ENCODE assay signal across 9 cellular contexts in genomic region chr20:2301164-2301622, GRCh38. TPM values are rescaled to one million over a fixed set of nuclear protein-coding genes. Genes with fewer than 3 reads are reported as not detected.
DNase-seq lines count a peak whose midpoint lies in the region; ATAC-seq, FAIRE-seq and TF ChIP-seq lines count a peak whose summit lies in the region.
"Had no signal": no experiment of that assay in that cellular context is flagged by ENCODE, and none has a peak within 500 bp of the region (broad histone marks: within the 10 kb centered on the region; RNA-seq: fewer than 3 reads in every experiment).

No MANE protein-coding gene starts in this region.

- H3K4me3 ChIP-seq in astrocyte (ENCODE audit: insufficient read depth, low read depth, low read length) (no peak overlapping the region), neutrophil (ENCODE audit: low read depth in 1 of 2, low read length in 1 of 2) (peak overlapping the region; percentile 28 to 50), H7 (ENCODE audit: insufficient read depth, low read depth, low read length) (no peak overlapping the region)

- H3K4me1 ChIP-seq in astrocyte (ENCODE audit: insufficient read depth, low read length) = no peaks in the 10 kb centered on the region
- peaks cover 65 to 70% of the 10 kb centered on the region in 2 experiments for H3K4me1 ChIP-seq in neutrophil (ENCODE audit: control insufficient read depth in 1 of 2, insufficient read depth in 1 of 2, low read depth in 1 of 2, low read length in 1 of 2)

- intact Hi-C loops in activated CD8-positive, alpha-beta T cell treated with anti-CD3 and anti-CD28 coated beads for 36 hours (cut with micrococcal nuclease) = no loop called here

- no peak overlapping the region for H3K4me3 Mint-ChIP-seq in activated CD8-positive, alpha-beta T cell treated with anti-CD3 and anti-CD28 coated beads for 36 hours
- no peak overlapping the region for H3K4me3 Mint-ChIP-seq in activated CD8-positive, alpha-beta T cell treated with anti-CD3 and anti-CD28 coated beads, Interleukin-2, amount 10 ng/mL, durations not matched to agents 7 days and 5 days
- H3K4me3 Mint-ChIP-seq in astrocyte (ENCODE audit: unreplicated experiment) = no peak overlapping the region
- H3K4me3 Mint-ChIP-seq: T-cell had no signal

- H3K36me3 Mint-ChIP-seq in activated CD8-positive, alpha-beta T cell treated with anti-CD3 and anti-CD28 coated beads for 36 hours (ENCODE audit: low read depth) = no peaks in the 10 kb centered on the region
- H3K36me3 Mint-ChIP-seq in activated CD8-positive, alpha-beta T cell treated with anti-CD3 and anti-CD28 coated beads, Interleukin-2, amount 10 ng/mL, durations not matched to agents 7 days and 5 days (ENCODE audit: low read depth) = no peaks in the 10 kb centered on the region
- H3K36me3 Mint-ChIP-seq in astrocyte (ENCODE audit: low read depth, unreplicated experiment) = no peaks in the 10 kb centered on the region
- H3K36me3 Mint-ChIP-seq: T-cell had no signal

- no peak for ATAC-seq in activated CD8-positive, alpha-beta T cell treated with anti-CD3 and anti-CD28 coated beads for 36 hours
- no peak for ATAC-seq in activated CD8-positive, alpha-beta T cell treated with anti-CD3 and anti-CD28 coated beads, Interleukin-2, amount 10 ng/mL, durations not matched to agents 7 days and 5 days
- peak; percentile 70 for ATAC-seq in HG03575 (IDR thresholded peaks at IDR 0.05; ENCODE audit: extremely low read depth, insufficient number of reproducible peaks, low FRiP score, unreplicated experiment)
- ATAC-seq in GM18502 (IDR thresholded peaks at IDR 0.05; ENCODE audit: poor library complexity, unreplicated experiment) = no peak
- ATAC-seq: T-cell had no signal

- H3K9me3 ChIP-seq in astrocyte (ENCODE audit: insufficient read depth, low read depth, low read length) (no peaks in the 10 kb centered on the region), neutrophil (no peaks in the 10 kb centered on the region)

- no peak overlapping the region for H2AFZ ChIP-seq in astrocyte (ENCODE audit: low read depth, low read length)

- H3K27ac Mint-ChIP-seq in activated CD8-positive, alpha-beta T cell treated with anti-CD3 and anti-CD28 coated beads for 36 hours = no peak overlapping the region
- no peak overlapping the region for H3K27ac Mint-ChIP-seq in activated CD8-positive, alpha-beta T cell treated with anti-CD3 and anti-CD28 coated beads, Interleukin-2, amount 10 ng/mL, durations not matched to agents 7 days and 5 days
- H3K27ac Mint-ChIP-seq in astrocyte (ENCODE audit: unreplicated experiment) = no peak overlapping the region
- H3K27ac Mint-ChIP-seq: T-cell had no signal

- POLR2A ChIA-PET in activated CD8-positive, alpha-beta T cell treated with anti-CD3 and anti-CD28 coated beads for 36 hours (lab: Charles Lee) = no interaction called here
- POLR2A ChIA-PET in activated CD8-positive, alpha-beta T cell treated with anti-CD3 and anti-CD28 coated beads, Interleukin-2, amount 10 ng/mL, durations not matched to agents 7 days and 5 days (lab: Charles Lee) = no interaction called here

- CTCF ChIA-PET in activated CD8-positive, alpha-beta T cell treated with anti-CD3 and anti-CD28 coated beads for 36 hours (lab: Charles Lee) = interaction anchor here (1.4 to 1.6 kb wide), 2 partner anchors 93 to 151 kb away, joined by 4 read pairs; no protein-coding TSS in a partner anchor
- CTCF ChIA-PET in activated CD8-positive, alpha-beta T cell treated with anti-CD3 and anti-CD28 coated beads, Interleukin-2, amount 10 ng/mL, durations not matched to agents 7 days and 5 days (lab: Charles Lee) = no interaction called here

- no peak overlapping the region for H3K4me2 ChIP-seq in astrocyte (ENCODE audit: low read length)

- H3K27ac ChIP-seq in astrocyte (ENCODE audit: low read depth, low read length) (no peak overlapping the region), neutrophil (peak overlapping the region; percentile 99)

- no peaks in the 10 kb centered on the region for H3K9me3 Mint-ChIP-seq in activated CD8-positive, alpha-beta T cell treated with anti-CD3 and anti-CD28 coated beads for 36 hours
- no peaks in the 10 kb centered on the region for H3K9me3 Mint-ChIP-seq in activated CD8-positive, alpha-beta T cell treated with anti-CD3 and anti-CD28 coated beads, Interleukin-2, amount 10 ng/mL, durations not matched to agents 7 days and 5 days (ENCODE audit: insufficient read depth)
- H3K9me3 Mint-ChIP-seq in astrocyte (ENCODE audit: unreplicated experiment) = no peaks in the 10 kb centered on the region
- H3K9me3 Mint-ChIP-seq: T-cell had no signal

- peak; percentile 3 for DNase-seq in activated CD8-positive, alpha-beta T cell treated with anti-CD3 and anti-CD28 coated beads for 36 hours
- no peak for DNase-seq in activated CD8-positive, alpha-beta T cell treated with anti-CD3 and anti-CD28 coated beads, Interleukin-2, amount 10 ng/mL, durations not matched to agents 7 days and 5 days
- peak; percentile 11 for DNase-seq in astrocyte (ENCODE audit: low read depth)
- no peak for DNase-seq in H7
- DNase-seq in frontal cortex (ENCODE audit: low spot score in 2 of 2) = no peak

- H3K27me3 ChIP-seq in astrocyte (ENCODE audit: insufficient read depth, low read length) (peaks cover 4% of the 10 kb centered on the region), neutrophil (no peaks in the 10 kb centered on the region), H7 (ENCODE audit: control insufficient read depth, insufficient read depth, low read length) (no peaks in the 10 kb centered on the region)

- FAIRE-seq in astrocyte (lab: Jason Lieb, UNC) = no peak
- no peak for FAIRE-seq in frontal cortex (lab: Jason Lieb, UNC)

- H3K4me1 Mint-ChIP-seq in activated CD8-positive, alpha-beta T cell treated with anti-CD3 and anti-CD28 coated beads for 36 hours (ENCODE audit: low read depth) = peaks cover 7% of the 10 kb centered on the region
- peaks cover 6% of the 10 kb centered on the region for H3K4me1 Mint-ChIP-seq in activated CD8-positive, alpha-beta T cell treated with anti-CD3 and anti-CD28 coated beads, Interleukin-2, amount 10 ng/mL, durations not matched to agents 7 days and 5 days (ENCODE audit: low read depth)
- peaks cover 3% of the 10 kb centered on the region for H3K4me1 Mint-ChIP-seq in astrocyte (ENCODE audit: low read depth, unreplicated experiment)

- no peaks in the 10 kb centered on the region for H3K79me2 ChIP-seq in astrocyte (ENCODE audit: insufficient read depth, low read length)

- no peaks in the 10 kb centered on the region for H3K36me3 ChIP-seq in astrocyte (ENCODE audit: insufficient read depth, low read length)
- no peaks in the 10 kb centered on the region for H3K36me3 ChIP-seq in neutrophil
- H3K36me3 ChIP-seq in H7 (replicated peaks; ENCODE audit: control insufficient read depth, insufficient read depth, low read length) = no peaks in the 10 kb centered on the region

- no peak overlapping the region for H3K9ac ChIP-seq in astrocyte (ENCODE audit: low read length)

- no peak for TF ChIP-seq CTCF in activated CD8-positive, alpha-beta T cell treated with anti-CD3 and anti-CD28 coated beads for 36 hours (IDR thresholded peaks at IDR 0.05)
- TF ChIP-seq CTCF in astrocyte (IDR thresholded peaks at IDR 0.05; ENCODE audit: insufficient read depth, low read depth, low read length) = no peak
- peak; percentile 43 for TF ChIP-seq CTCF in neutrophil (IDR thresholded peaks at IDR 0.05)

- peaks cover 4% of the 10 kb centered on the region for H3K27me3 Mint-ChIP-seq in activated CD8-positive, alpha-beta T cell treated with anti-CD3 and anti-CD28 coated beads for 36 hours
- H3K27me3 Mint-ChIP-seq in activated CD8-positive, alpha-beta T cell treated with anti-CD3 and anti-CD28 coated beads, Interleukin-2, amount 10 ng/mL, durations not matched to agents 7 days and 5 days (ENCODE audit: low read depth) = peaks cover 5% of the 10 kb centered on the region
- H3K27me3 Mint-ChIP-seq in astrocyte (ENCODE audit: low read depth, unreplicated experiment) = peaks cover 36% of the 10 kb centered on the region

- no peaks in the 10 kb centered on the region for H4K20me1 ChIP-seq in astrocyte (ENCODE audit: insufficient read depth, low read length)

RNA-seq across cellular contexts. Expression of gene TGM3, which starts 5.4 kb away (rescaled TPM):
- total RNA-seq in activated CD8-positive, alpha-beta T cell treated with anti-CD3 and anti-CD28 coated beads for 36 hours = not detected
- not detected for total RNA-seq in activated CD8-positive, alpha-beta T cell treated with anti-CD3 and anti-CD28 coated beads, Interleukin-2, amount 10 ng/mL, durations not matched to agents 7 days and 5 days
- total RNA-seq in astrocyte (not detected in 2 replicates), frontal cortex (not detected)
- total RNA-seq in H7 (2014; rRNA removed; shearing (Covaris generic)) = 0.90 TPM in 1 of 2 replicates, not detected in the other
- total RNA-seq: T-cell had no signal

Comparison
In these comparisons a context has a peak if more than half of its experiments do, and no peak if none do; other contexts are left out.
1. DNase-seq: peak in activated CD8-positive, alpha-beta T cell treated with anti-CD3 and anti-CD28 coated beads for 36 hours (single experiment) and astrocyte (single experiment); none in activated CD8-positive, alpha-beta T cell treated with anti-CD3 and anti-CD28 coated beads, Interleukin-2, amount 10 ng/mL, durations not matched to agents 7 days and 5 days (single experiment), H7 (single experiment) and frontal cortex (0 of 2).
2. H3K4me3 ChIP-seq: peak in neutrophil (2 of 2); none in astrocyte (single experiment) and H7 (single experiment).